Comparison of ENCODE assay signal across 16 cellular contexts in genomic region chr15:93865610-93866009, GRCh38.
DNase-seq lines count a peak whose midpoint lies in the region; ATAC-seq, FAIRE-seq and TF ChIP-seq lines count a peak whose summit lies in the region.
"Had no signal": no experiment of that assay in that cellular context is flagged by ENCODE, and none has a peak within 500 bp of the region (broad histone marks: within the 10 kb centered on the region; RNA-seq: fewer than 3 reads in every experiment).

No MANE protein-coding gene starts in this region.

- H3K9ac ChIP-seq in HepG2 (ENCODE audit: insufficient read depth, low read depth, low read length): no peak overlapping the region

- no TSS peak for BruUV-seq in HepG2 (replicated peaks; lab: Mats Ljungman, UMichigan)

- H3K4me1 ChIP-seq in right lobe of liver (no peaks in the 10 kb centered on the region), HepG2 (ENCODE audit: insufficient read depth, low read length) (no peaks in the 10 kb centered on the region), heart left ventricle (peaks cover 0 to 35% (median 0%) of the 10 kb centered on the region in 12 donors)
- H3K4me1 ChIP-seq: HAP-1 had no signal

- no peaks in the 10 kb centered on the region for H4K20me1 ChIP-seq in HepG2 (ENCODE audit: insufficient read depth, low read length)

- no peak for DNase-seq in right lobe of liver
- no peak for DNase-seq in HepG2 (ENCODE audit: low spot score)
- DNase-seq in NCI-H524 treated with DMSO at 0.1 percent for 48 hours (lab: John Stamatoyannopoulos, UW): peak; percentile 66
- DNase-seq in heart left ventricle: peak in 3 of 5 donors; percentile 21 to 49 (median 39)
- DNase-seq in superior temporal gyrus (ENCODE audit: extremely low spot score): no peak
- DNase-seq in activated CD8-positive, alpha-beta memory T cell treated with anti-CD3 and anti-CD28 coated beads, Interleukin-2, amount 50 U/mL, for 48 hours: no peak
- DNase-seq in HuH-7.5 (ENCODE audit: low spot score): no peak
- DNase-seq: activated CD4-positive, CD25-positive, alpha-beta regulatory T cell; CD8-positive, alpha-beta memory T cell; left cardiac atrium; NCI-H2107; SHP77 treated with DMSO at 0.1 percent for 48 hours; stomach had no signal

- no peak for TF ChIP-seq RAD21 in HepG2 (CRISPR knock-in tag; IDR thresholded peaks at IDR 0.05)

- intact Hi-C loops in right lobe of liver (cut with DNase I) (no loop called here), HepG2 (cut with micrococcal nuclease; ENCODE audit: unreplicated experiment) (no loop called here), heart left ventricle (cut with DNase I) (loop anchor here in 1 of 10 donors (10.0 kb wide), 1 partner anchor 831 kb away; no protein-coding TSS in a partner anchor)

- TF ChIP-seq POLR2A in right lobe of liver (IDR thresholded peaks at IDR 0.05) (no peak), HepG2 (IDR thresholded peaks at IDR 0.05; ENCODE audit: insufficient read depth in 1 of 2, low read depth in 2 of 2, low read length in 2 of 2) (no peak), heart left ventricle (IDR thresholded peaks at IDR 0.05) (no peak)

- H3K4me3 ChIP-seq in right lobe of liver: no peak overlapping the region
- H3K4me3 ChIP-seq in HepG2 (replicated peaks in 1 of 3; ENCODE audit: insufficient read depth in 1 of 3, low read depth in 2 of 3, low read length in 3 of 3): no peak overlapping the region
- H3K4me3 ChIP-seq in heart left ventricle: no peak overlapping the region
- H3K4me3 ChIP-seq: HAP-1, stomach had no signal

- TF ChIP-seq CTCF in right lobe of liver (IDR thresholded peaks at IDR 0.05): no peak
- TF ChIP-seq CTCF in HepG2 (CRISPR knock-in tag; IDR thresholded peaks at IDR 0.05): no peak
- no peak for TF ChIP-seq CTCF in heart left ventricle (IDR thresholded peaks at IDR 0.05)

- no peaks in the 10 kb centered on the region for H3K9me3 ChIP-seq in right lobe of liver
- no peaks in the 10 kb centered on the region for H3K9me3 ChIP-seq in HepG2 (ENCODE audit: low read length)
- no peaks in the 10 kb centered on the region for H3K9me3 ChIP-seq in heart left ventricle
- H3K9me3 ChIP-seq: HAP-1, stomach had no signal

- CTCF ChIA-PET in HepG2 (lab: Yijun Ruan, JAX; ENCODE audit: low intra/inter-chr PET ratio, low total read pairs): no interaction called here

- H2AFZ ChIP-seq in HepG2 (ENCODE audit: low read length): no peak overlapping the region

- WGBS in right lobe of liver (ENCODE audit: insufficient coverage, low coverage, low lambda C conversion rate, missing lambda C conversion rate): 19% methylated on average over 3 of the region's 3 CpGs
- 19% methylated on average over 3 of the region's 3 CpGs for WGBS in HepG2 (ENCODE audit: low lambda C conversion rate)
- 44 to 74% (median 66%) methylated on average over 3 of the region's 3 CpGs for WGBS in heart left ventricle, 4 donors

- H3K36me3 ChIP-seq in right lobe of liver (no peaks in the 10 kb centered on the region), HepG2 (replicated peaks in 1 of 2; ENCODE audit: control insufficient read depth in 1 of 2, insufficient read depth in 2 of 2, low read length in 2 of 2) (no peaks in the 10 kb centered on the region), heart left ventricle (no peaks in the 10 kb centered on the region)
- H3K36me3 ChIP-seq: HAP-1, stomach had no signal

- no peaks in the 10 kb centered on the region for H3K79me2 ChIP-seq in HepG2 (ENCODE audit: insufficient read depth, low read length)

- TF ChIP-seq EP300 in HepG2 (IDR thresholded peaks at IDR 0.05; ENCODE audit: low read depth in 2 of 2, low read length in 2 of 2) (no peak), HepG2 (CRISPR knock-in tag; IDR thresholded peaks at IDR 0.05; ENCODE audit: borderline replicate concordance) (no peak)

- POLR2A ChIA-PET in HepG2 (lab: Yijun Ruan, JAX): no interaction called here

- ATAC-seq in right lobe of liver (peak in 3 of 4 donors; percentile 23 to 44 (median 37)), HepG2 (no peak), heart left ventricle (peak; percentile 59 to 87 (median 80)), HG03520 (IDR thresholded peaks at IDR 0.05; ENCODE audit: unreplicated experiment) (no peak)

- H3K27ac ChIP-seq in right lobe of liver: no peak overlapping the region
- no peak overlapping the region for H3K27ac ChIP-seq in HepG2 (ENCODE audit: extremely low read length, insufficient read depth, low read length)
- peak overlapping the region in 11 of 12 donors; percentile 2 to 86 (median 55) for H3K27ac ChIP-seq in heart left ventricle

- no peak for FAIRE-seq in HepG2 (lab: Jason Lieb, UNC)
- FAIRE-seq: bronchial epithelial cell had no signal

- H3K27me3 ChIP-seq in right lobe of liver: no peaks in the 10 kb centered on the region
- no peaks in the 10 kb centered on the region for H3K27me3 ChIP-seq in HepG2 (ENCODE audit: control insufficient read depth in 1 of 2, insufficient read depth in 2 of 2, low read length in 2 of 2)
- H3K27me3 ChIP-seq in heart left ventricle: no peaks in the 10 kb centered on the region
- H3K27me3 ChIP-seq: stomach had no signal

- H3K4me2 ChIP-seq in HepG2 (ENCODE audit: low read depth, low read length): no peak overlapping the region

- in situ Hi-C loops in HepG2 (cut with HindIII; ENCODE audit: extremely low pct_ligation_motif_present, low pct_unique_long_range_greater_than_20kb): no loop called here

TF ChIP-seq in HepG2, 621 proteins besides CTCF, POLR2A, EP300 and RAD21:
- TF ChIP-seq MATR3 (CRISPR knock-in tag; IDR thresholded peaks at IDR 0.05) (no peak), RCOR2 (CRISPR knock-in tag; IDR thresholded peaks at IDR 0.05) (no peak), BATF2 (CRISPR knock-in tag; IDR thresholded peaks at IDR 0.05) (no peak), FLYWCH1 (CRISPR knock-in tag; IDR thresholded peaks at IDR 0.05) (no peak), ZNF281 (CRISPR knock-in tag; IDR thresholded peaks at IDR 0.05; ENCODE audit: borderline replicate concordance) (no peak), UBTF (CRISPR knock-in tag; IDR thresholded peaks at IDR 0.05) (no peak), AGO2 (optimal IDR thresholded peaks at IDR 0.05; ENCODE audit: low read depth, low read length) (no peak)

Comparison
In these comparisons a context has a peak if more than half of its experiments do, and no peak if none do; other contexts are left out.
1. ATAC-seq: peak in right lobe of liver (3 of 4) and heart left ventricle (4 of 4); none in HepG2 (single experiment) and HG03520 (single experiment).
2. DNase-seq: peak in NCI-H524 treated with DMSO at 0.1 percent for 48 hours (single experiment) and heart left ventricle (3 of 5); none in right lobe of liver (0 of 3), HepG2 (single experiment), superior temporal gyrus (single experiment), activated CD8-positive, alpha-beta memory T cell treated with anti-CD3 and anti-CD28 coated beads, Interleukin-2, amount 50 U/mL, for 48 hours (single experiment) and HuH-7.5 (single experiment).
3. H3K27ac ChIP-seq: peak in heart left ventricle (11 of 12); none in right lobe of liver (0 of 3) and HepG2 (single experiment).